ENCODE assay signal across 8 cellular contexts in genomic region chr4:121192500-121192899, GRCh38. TPM values are rescaled to one million over a fixed set of nuclear protein-coding genes. Genes with fewer than 3 reads are reported as not detected.
A peak's percentile ranks its signal among the peaks of the same experiment; 100 is the strongest.
DNase-seq lines count a peak whose midpoint lies in the region; ATAC-seq and TF ChIP-seq lines count a peak whose summit lies in the region.

No MANE protein-coding gene starts in this region.

- H3K27me3 Mint-ChIP-seq in naive thymus-derived CD8-positive, alpha-beta T cell: no peaks in the 10 kb centered on the region

- TF ChIP-seq POLR2A in heart left ventricle (IDR thresholded peaks at IDR 0.05): no peak

- peaks cover 0 to 5% (median 0%) of the 10 kb centered on the region in 9 donors for H3K27me3 ChIP-seq in heart left ventricle
- H3K27me3 ChIP-seq in RWPE2 (ENCODE audit: insufficient read depth, poor library complexity, severe bottlenecking): no peaks in the 10 kb centered on the region

- no peak for ATAC-seq in heart left ventricle
- ATAC-seq in HG03460 (IDR thresholded peaks at IDR 0.05; ENCODE audit: unreplicated experiment): peak; percentile 40
- ATAC-seq in RWPE2 (ENCODE audit: low read depth): no peak
- ATAC-seq in naive thymus-derived CD8-positive, alpha-beta T cell: no peak
- no peak for ATAC-seq in GM21390 (IDR thresholded peaks at IDR 0.05; ENCODE audit: unreplicated experiment)
- ATAC-seq in GM19455 (IDR thresholded peaks at IDR 0.05; ENCODE audit: unreplicated experiment): no peak

- H3K27ac Mint-ChIP-seq in naive thymus-derived CD8-positive, alpha-beta T cell: peak overlapping the region in 9 of 10 donors; percentile 29 to 87 (median 72)

- intact Hi-C loops in heart left ventricle (cut with DNase I) (loop anchor here in 9 of 10 donors (1.0 to 10.0 kb wide), 7 partner anchors 60 to 542 kb away; no protein-coding TSS in a partner anchor), cardiac septum (cut with DNase I) (loop anchor here (2.0 to 5.0 kb wide), 2 partner anchors 60 to 460 kb away; no protein-coding TSS in a partner anchor)

- H3K36me3 ChIP-seq in heart left ventricle (no peaks in the 10 kb centered on the region), RWPE2 (ENCODE audit: low read depth) (no peaks in the 10 kb centered on the region)

- no peaks in the 10 kb centered on the region for H3K9me3 Mint-ChIP-seq in naive thymus-derived CD8-positive, alpha-beta T cell

- H3K4me3 Mint-ChIP-seq in naive thymus-derived CD8-positive, alpha-beta T cell: peak overlapping the region; percentile 45 to 75 (median 62)

- no peak overlapping the region for H3K27ac ChIP-seq in heart left ventricle
- no peak overlapping the region for H3K27ac ChIP-seq in RWPE2 (ENCODE audit: poor library complexity, severe bottlenecking)

- H3K4me1 Mint-ChIP-seq in naive thymus-derived CD8-positive, alpha-beta T cell: peaks cover 14 to 51% (median 46%) of the 10 kb centered on the region in 4 donors

- peak overlapping the region in 3 of 12 donors; percentile 11 to 17 (median 15) for H3K4me3 ChIP-seq in heart left ventricle
- no peak overlapping the region for H3K4me3 ChIP-seq in RWPE2 (ENCODE audit: severe bottlenecking)

- peak; percentile 54 to 81 (median 72) for TF ChIP-seq CTCF in heart left ventricle (IDR thresholded peaks at IDR 0.05)
- TF ChIP-seq CTCF in RWPE2 (IDR thresholded peaks at IDR 0.05; ENCODE audit: poor library complexity, severe bottlenecking): peak; percentile 89

- 19 to 21% (median 20%) methylated on average over 6 of the region's 6 CpGs for WGBS in heart left ventricle, 4 donors

- H3K4me1 ChIP-seq in heart left ventricle (peaks cover 0 to 20% (median 0%) of the 10 kb centered on the region in 12 donors), RWPE2 (ENCODE audit: insufficient read depth, poor library complexity, severe bottlenecking) (no peaks in the 10 kb centered on the region)

- POLR2A ChIA-PET in naive thymus-derived CD8-positive, alpha-beta T cell (lab: Charles Lee): interaction anchor here (0.6 to 1.2 kb wide), 6 partner anchors 12 to 121 kb away, joined by 3 to 5 read pairs (median 3); no protein-coding TSS in a partner anchor

- DNase-seq in heart left ventricle (no peak), cardiac septum (ENCODE audit: low spot score) (no peak), RWPE2 (ENCODE audit: low spot score) (no peak), dermis blood vessel endothelial cell (peak; percentile 57)
- DNase-seq in naive thymus-derived CD8-positive, alpha-beta T cell: peak in 4 of 10 donors; percentile 10 to 53 (median 49)

- H3K9me3 ChIP-seq in heart left ventricle: no peaks in the 10 kb centered on the region
- H3K9me3 ChIP-seq in RWPE2 (ENCODE audit: severe bottlenecking): no peaks in the 10 kb centered on the region

- H3K36me3 Mint-ChIP-seq in naive thymus-derived CD8-positive, alpha-beta T cell: no peaks in the 10 kb centered on the region

RNA-seq across cellular contexts. Expression of gene TNIP3, which starts 28.4 kb away (rescaled TPM):
- total RNA-seq in heart left ventricle: under 1 TPM in 2 of 9 donors, not detected in 7; 0.14 to 0.59 TPM
- under 1 TPM in 1 of 2 donors, not detected in 1; 0.07 TPM for polyA plus RNA-seq in heart left ventricle
- not detected for total RNA-seq in cardiac septum
- total RNA-seq in dermis blood vessel endothelial cell: 0.17 and 0.28 TPM in 2 replicates
- under 1 TPM; 0.29 to 0.49 TPM for total RNA-seq in naive thymus-derived CD8-positive, alpha-beta T cell
- polyA plus RNA-seq in naive thymus-derived CD8-positive, alpha-beta T cell: 1 to 10 TPM in 2 of 3 donors, under 1 TPM in 1; 0.88 to 8.0 (median 1.1) TPM
